2 cellular contexts compared by ENCODE assay signal in the genomic region with DNA sequence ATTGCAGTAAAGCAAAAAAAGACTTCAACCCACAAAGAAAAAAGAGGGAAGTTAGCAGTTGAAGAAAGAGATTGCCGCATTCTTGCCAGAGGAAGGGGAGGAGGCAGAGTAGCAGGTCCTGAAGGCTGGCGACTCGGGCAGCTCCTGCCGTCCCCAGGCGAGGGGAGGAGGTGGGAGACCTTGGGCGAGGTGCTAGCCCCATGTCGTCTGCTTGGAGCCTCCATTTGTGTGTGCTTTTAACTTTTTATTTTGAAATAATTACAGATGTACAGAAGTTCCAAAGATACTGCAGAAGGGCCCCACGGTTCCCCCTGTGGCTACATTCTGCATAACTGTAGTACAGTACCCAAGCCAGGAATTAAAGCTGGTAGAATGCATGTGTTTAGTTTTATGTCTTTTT.
TF ChIP-seq lines count a peak whose summit lies in the region.

No MANE protein-coding gene starts in this region.

TF ChIP-seq in SK-N-SH, 30 proteins besides CTCF, POLR2A, EP300 and RAD21:
- TF ChIP-seq FOXM1 (IDR thresholded peaks at IDR 0.05; ENCODE audit: low read depth), result no peak
- no peak for TF ChIP-seq MEF2A (IDR thresholded peaks at IDR 0.05; ENCODE audit: borderline replicate concordance, low read depth)
- TF ChIP-seq MXI1 (IDR thresholded peaks at IDR 0.05; ENCODE audit: low read depth, low read length), result no peak

TF ChIP-seq in HepG2, 621 proteins besides CTCF, POLR2A, EP300 and RAD21:
- TF ChIP-seq HDAC1 (CRISPR knock-in tag; IDR thresholded peaks at IDR 0.05) (no peak), GATAD2A (CRISPR knock-in tag; IDR thresholded peaks at IDR 0.05) (no peak), PHB2 (IDR thresholded peaks at IDR 0.05; ENCODE audit: partially characterized antibody) (no peak), FOXK2 (IDR thresholded peaks at IDR 0.05) (no peak)
- TF ChIP-seq, protein P1, sequence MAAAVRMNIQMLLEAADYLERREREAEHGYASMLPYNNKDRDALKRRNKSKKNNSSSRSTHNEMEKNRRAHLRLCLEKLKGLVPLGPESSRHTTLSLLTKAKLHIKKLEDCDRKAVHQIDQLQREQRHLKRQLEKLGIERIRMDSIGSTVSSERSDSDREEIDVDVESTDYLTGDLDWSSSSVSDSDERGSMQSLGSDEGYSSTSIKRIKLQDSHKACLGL (CRISPR knock-in tag; IDR thresholded peaks at IDR 0.05), result no peak
- TF ChIP-seq, protein P2, sequence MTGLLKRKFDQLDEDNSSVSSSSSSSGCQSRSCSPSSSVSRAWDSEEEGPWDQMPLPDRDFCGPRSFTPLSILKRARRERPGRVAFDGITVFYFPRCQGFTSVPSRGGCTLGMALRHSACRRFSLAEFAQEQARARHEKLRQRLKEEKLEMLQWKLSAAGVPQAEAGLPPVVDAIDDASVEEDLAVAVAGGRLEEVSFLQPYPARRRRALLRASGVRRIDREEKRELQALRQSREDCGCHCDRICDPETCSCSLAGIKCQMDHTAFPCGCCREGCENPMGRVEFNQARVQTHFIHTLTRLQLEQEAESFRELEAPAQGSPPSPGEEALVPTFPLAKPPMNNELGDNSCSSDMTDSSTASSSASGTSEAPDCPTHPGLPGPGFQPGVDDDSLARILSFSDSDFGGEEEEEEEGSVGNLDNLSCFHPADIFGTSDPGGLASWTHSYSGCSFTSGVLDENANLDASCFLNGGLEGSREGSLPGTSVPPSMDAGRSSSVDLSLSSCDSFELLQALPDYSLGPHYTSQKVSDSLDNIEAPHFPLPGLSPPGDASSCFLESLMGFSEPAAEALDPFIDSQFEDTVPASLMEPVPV (CRISPR knock-in tag; IDR thresholded peaks at IDR 0.05), result no peak
- TF ChIP-seq, protein P3, sequence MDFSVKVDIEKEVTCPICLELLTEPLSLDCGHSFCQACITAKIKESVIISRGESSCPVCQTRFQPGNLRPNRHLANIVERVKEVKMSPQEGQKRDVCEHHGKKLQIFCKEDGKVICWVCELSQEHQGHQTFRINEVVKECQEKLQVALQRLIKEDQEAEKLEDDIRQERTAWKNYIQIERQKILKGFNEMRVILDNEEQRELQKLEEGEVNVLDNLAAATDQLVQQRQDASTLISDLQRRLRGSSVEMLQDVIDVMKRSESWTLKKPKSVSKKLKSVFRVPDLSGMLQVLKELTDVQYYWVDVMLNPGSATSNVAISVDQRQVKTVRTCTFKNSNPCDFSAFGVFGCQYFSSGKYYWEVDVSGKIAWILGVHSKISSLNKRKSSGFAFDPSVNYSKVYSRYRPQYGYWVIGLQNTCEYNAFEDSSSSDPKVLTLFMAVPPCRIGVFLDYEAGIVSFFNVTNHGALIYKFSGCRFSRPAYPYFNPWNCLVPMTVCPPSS (IDR thresholded peaks at IDR 0.05), result no peak
TF ChIP-seq in HepG2: peak in this region for 0.
